8 cellular contexts compared by ENCODE assay signal in the genomic region with DNA sequence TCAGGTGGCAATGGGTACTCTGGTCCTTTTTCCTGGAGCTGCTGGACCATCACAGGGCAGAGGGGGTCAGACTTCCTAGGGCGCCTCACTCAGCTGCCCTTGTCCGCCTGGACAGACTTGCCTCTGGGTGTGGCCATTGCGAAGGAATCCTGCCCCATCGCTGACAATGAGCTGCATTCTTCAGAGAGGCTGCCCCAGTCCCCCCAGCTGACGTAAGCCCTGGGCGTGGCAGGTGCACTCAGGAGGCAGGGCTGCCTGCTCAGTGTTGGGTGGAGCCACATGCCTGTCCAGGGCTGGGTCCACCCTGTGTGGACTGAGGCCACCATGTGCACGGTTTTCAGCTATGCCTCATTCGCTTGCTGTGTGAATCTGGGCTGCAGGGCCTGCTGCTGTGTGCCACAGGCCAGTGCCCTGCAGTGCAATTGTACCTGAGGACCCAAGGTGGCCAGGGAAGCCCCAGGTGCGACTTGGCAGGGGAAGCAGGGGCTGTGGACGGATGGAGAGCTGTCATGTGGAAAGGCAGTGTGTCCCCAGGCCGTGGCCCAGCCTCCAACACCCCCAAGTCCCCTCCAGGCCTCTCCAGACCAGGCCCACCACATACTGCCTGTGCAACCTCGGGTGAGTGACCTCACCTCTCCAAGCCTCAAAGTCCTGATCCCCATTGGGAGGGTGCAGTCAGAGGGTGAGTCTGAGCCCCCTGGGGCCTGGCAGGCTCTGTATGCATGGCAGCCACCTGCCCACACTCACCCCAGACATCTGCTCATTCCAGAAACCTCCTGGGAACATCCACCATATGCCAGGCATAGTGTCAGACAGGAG. TPM values are rescaled to one million over a fixed set of nuclear protein-coding genes. Genes with fewer than 3 reads are reported as not detected.
DNase-seq lines count a peak whose midpoint lies in the region; ATAC-seq and TF ChIP-seq lines count a peak whose summit lies in the region.

No MANE protein-coding gene starts in this region.

- whole genome bisulfite sequencing in heart left ventricle, 4 donors = 56 to 73% (median 67%) methylated on average over 11 to 12 of the region's 12 CpGs
- WGBS in sigmoid colon, 2 donors = 21 to 65% methylated on average over 12 of the region's 12 CpGs

- DNase-seq in HK-2 (ENCODE audit: unreplicated experiment) (peak; percentile 90), SW 1271 (lab: John Stamatoyannopoulos, UW) (peak; percentile 76 to 82), heart left ventricle (peak in 3 of 5 donors; percentile 57 to 86 (median 79)), sigmoid colon (peak; percentile 75), NCI-H2196 treated with DMSO at 0.1 percent for 48 hours (lab: John Stamatoyannopoulos, UW; ENCODE audit: unreplicated experiment) (no peak), cerebellum (ENCODE audit: low spot score) (no peak)

- H3K27me3 ChIP-seq in heart left ventricle (no peaks in the 10 kb centered on the region), sigmoid colon (no peaks in the 10 kb centered on the region)

- TF ChIP-seq EP300 in sigmoid colon (IDR thresholded peaks at IDR 0.05) = no peak

- H3K4me3 ChIP-seq in heart left ventricle = no peak overlapping the region
- H3K4me3 ChIP-seq in sigmoid colon = no peak overlapping the region

- H3K27ac ChIP-seq in heart left ventricle = no peak overlapping the region
- no peak overlapping the region for H3K27ac ChIP-seq in sigmoid colon

- H3K36me3 ChIP-seq in heart left ventricle (no peaks in the 10 kb centered on the region), sigmoid colon (no peaks in the 10 kb centered on the region)

- intact Hi-C loops in heart left ventricle (cut with DNase I) = loop anchor here in 1 of 10 donors (5.0 kb wide), 1 partner anchor 89 kb away; no protein-coding TSS in a partner anchor
- intact Hi-C loops in sigmoid colon (cut with DNase I) = no loop called here

- peak; percentile 31 to 80 (median 74) for ATAC-seq in heart left ventricle
- no peak for ATAC-seq in HG03108 (IDR thresholded peaks at IDR 0.05; ENCODE audit: unreplicated experiment)
- ATAC-seq in GM21390 (IDR thresholded peaks at IDR 0.05; ENCODE audit: unreplicated experiment) = no peak

- H3K4me1 ChIP-seq in heart left ventricle (peaks cover 0 to 46% (median 22%) of the 10 kb centered on the region in 12 donors), sigmoid colon (peaks cover 0 to 10% (median 4%) of the 10 kb centered on the region in 4 donors)

- H3K9me3 ChIP-seq in heart left ventricle = no peaks in the 10 kb centered on the region
- no peaks in the 10 kb centered on the region for H3K9me3 ChIP-seq in sigmoid colon

- TF ChIP-seq POLR2A in heart left ventricle (IDR thresholded peaks at IDR 0.05) (no peak), sigmoid colon (IDR thresholded peaks at IDR 0.05) (no peak)

- no peak for TF ChIP-seq CTCF in heart left ventricle (IDR thresholded peaks at IDR 0.05)
- TF ChIP-seq CTCF in sigmoid colon (IDR thresholded peaks at IDR 0.05) = no peak

RNA-seq across cellular contexts. Expression of a gene that starts 14.0 kb away (rescaled TPM):
- total RNA-seq in heart left ventricle (100 to 1,000 TPM; 131 to 686 (median 343) TPM), sigmoid colon (100 to 1,000 TPM in 1 of 4 donors, 10 to 100 TPM in 3; 59.6 to 101 (median 80.4) TPM), cerebellum (185 TPM)
- polyA plus RNA-seq in heart left ventricle (100 to 1,000 TPM; 237 to 476 TPM), sigmoid colon (100 to 1,000 TPM in 1 of 3 donors, 10 to 100 TPM in 2; 43.2 to 113 (median 67.9) TPM)

RNA-seq across cellular contexts. Expression of a gene that starts 56.4 kb away (rescaled TPM):
- total RNA-seq in heart left ventricle (not detected), sigmoid colon (not detected), cerebellum (not detected)
- polyA plus RNA-seq in heart left ventricle (not detected), sigmoid colon (10 to 100 TPM in 1 of 3 donors, not detected in 2; 15.2 TPM)

Comparison
In these comparisons a context has a peak if more than half of its experiments do, and no peak if none do; other contexts are left out.
1. DNase-seq: peak in HK-2 (single experiment), SW 1271 (2 of 2), heart left ventricle (3 of 5) and sigmoid colon (single experiment); none in NCI-H2196 treated with DMSO at 0.1 percent for 48 hours (single experiment) and cerebellum (single experiment).
2. ATAC-seq: peak in heart left ventricle (4 of 4); none in HG03108 (single experiment) and GM21390 (single experiment).